ENCODE assay signal across 9 cellular contexts in the genomic region with DNA sequence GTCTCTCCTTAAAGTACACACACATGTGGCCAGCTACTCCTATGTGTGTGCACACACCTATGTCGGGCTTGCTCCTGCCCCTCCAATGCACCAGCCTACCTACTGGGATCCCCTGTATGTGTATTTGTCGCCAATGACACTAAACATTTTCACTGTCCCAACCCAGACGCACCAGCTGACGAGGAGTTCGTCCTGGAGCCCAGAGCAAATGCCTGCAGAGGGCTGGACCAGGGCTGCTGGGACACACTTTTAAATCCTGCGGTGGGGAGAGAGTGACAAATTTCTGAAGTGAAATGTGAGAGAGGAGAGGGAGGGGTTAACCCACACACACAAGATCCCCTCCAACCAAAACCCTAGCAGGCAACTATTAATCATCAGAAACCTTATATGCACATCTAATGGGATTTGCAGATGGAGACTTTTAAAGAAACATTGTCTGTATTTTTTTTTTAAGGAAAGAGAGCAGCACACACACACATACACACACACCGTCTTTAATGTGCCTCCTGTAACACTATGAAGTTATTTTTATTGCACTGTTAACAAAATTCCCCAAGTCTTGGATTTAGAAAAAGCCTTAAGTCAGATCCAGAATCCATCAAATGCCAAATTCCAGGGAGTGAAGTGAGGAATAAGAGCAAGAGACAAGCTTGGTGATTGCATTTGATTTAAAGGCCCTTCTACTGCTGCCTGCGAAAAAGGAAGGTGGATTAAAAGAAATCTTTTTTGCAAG. TPM values are rescaled to one million over a fixed set of nuclear protein-coding genes. Genes with fewer than 3 reads are reported as not detected.
DNase-seq lines count a peak whose midpoint lies in the region; ATAC-seq and TF ChIP-seq lines count a peak whose summit lies in the region.
"Had no signal": no experiment of that assay in that cellular context is flagged by ENCODE, and none has a peak within 500 bp of the region (broad histone marks: within the 10 kb centered on the region; RNA-seq: fewer than 3 reads in every experiment).

MEOX1 (minus strand) TSS at position 224 of the 733 bp plus-strand sequence. CDS start 388 bp downstream, outside the sequence.

- H3K27ac ChIP-seq in psoas muscle, result peak within 1 kb of the TSS; percentile 60

- peaks cover 7% of the 10 kb centered on the region for H3K36me3 Mint-ChIP-seq in effector memory CD8-positive, alpha-beta T cell (ENCODE audit: insufficient read depth)

- no peak for TF ChIP-seq CTCF in psoas muscle (IDR thresholded peaks at IDR 0.05)

- peak within 1 kb of the TSS; percentile 60 for H3K4me3 ChIP-seq in psoas muscle

- no peaks in the 10 kb centered on the region for H3K36me3 ChIP-seq in psoas muscle (ENCODE audit: insufficient read depth in 1 of 2, low read depth in 1 of 2)

- H3K27ac Mint-ChIP-seq in effector memory CD8-positive, alpha-beta T cell, result peak within 1 kb of the TSS; percentile 52 to 82
- H3K27ac Mint-ChIP-seq: dendritic cell treated with granulocyte-macrophage colony-stimulating factor and Interleukin-4, amounts not matched to agents 40 ng/mL and 50 ng/mL, for 4 days had no signal

- 7 to 12% (median 11%) methylated on average over 8 of the region's 8 CpGs for WGBS in psoas muscle, 3 donors

- H3K9me3 ChIP-seq in psoas muscle, result no peaks in the 10 kb centered on the region

- H3K4me1 ChIP-seq in psoas muscle, result peaks cover 23% of the 10 kb centered on the region

- DNase-seq in EH (ENCODE audit: low read depth) (peak; percentile 86), RKO (ENCODE audit: low spot score) (peak; percentile 74), psoas muscle (peak in 1 of 2 donors; percentile 25), GF-D8 (lab: John Stamatoyannopoulos, UW) (no peak), mucosa of gallbladder (ENCODE audit: low spot score) (no peak)
- DNase-seq in effector memory CD8-positive, alpha-beta T cell, result no peak

- H3K4me1 Mint-ChIP-seq in effector memory CD8-positive, alpha-beta T cell (ENCODE audit: low read depth in 2 of 2), result peaks cover 24 to 32% of the 10 kb centered on the region in 2 donors

- H3K27me3 Mint-ChIP-seq in effector memory CD8-positive, alpha-beta T cell, result peaks cover 0 to 7% of the 10 kb centered on the region in 2 donors

- intact Hi-C loops in psoas muscle (cut with DNase I), result no loop called here

- H3K4me3 Mint-ChIP-seq in effector memory CD8-positive, alpha-beta T cell, result peak within 1 kb of the TSS; percentile 62 to 65
- H3K4me3 Mint-ChIP-seq: dendritic cell treated with granulocyte-macrophage colony-stimulating factor and Interleukin-4, amounts not matched to agents 40 ng/mL and 50 ng/mL, for 4 days had no signal

- peak; percentile 35 for ATAC-seq in effector memory CD8-positive, alpha-beta T cell (replicated peaks)
- ATAC-seq in psoas muscle (peak; percentile 81 to 92 (median 90)), GM18867 (IDR thresholded peaks at IDR 0.05; ENCODE audit: unreplicated experiment) (no peak), GM18858 (IDR thresholded peaks at IDR 0.05; ENCODE audit: unreplicated experiment) (no peak)

- H3K27me3 ChIP-seq in psoas muscle (ENCODE audit: insufficient read depth in 3 of 3, low read length in 2 of 3), result no peaks in the 10 kb centered on the region

- no peaks in the 10 kb centered on the region for H3K9me3 Mint-ChIP-seq in effector memory CD8-positive, alpha-beta T cell
- H3K9me3 Mint-ChIP-seq: dendritic cell treated with granulocyte-macrophage colony-stimulating factor and Interleukin-4, amounts not matched to agents 40 ng/mL and 50 ng/mL, for 4 days had no signal

RNA-seq across cellular contexts. Expression of gene MEOX1, which starts in this region (rescaled TPM):
- total RNA-seq in psoas muscle (1 to 10 TPM; 3.9 to 8.7 (median 6.4) TPM), mucosa of gallbladder (5.0 TPM)
- 1 to 10 TPM; 4.5 to 6.7 (median 5.0) TPM for polyA plus RNA-seq in psoas muscle

Comparison
In these comparisons a context has a peak if more than half of its experiments do, and no peak if none do; other contexts are left out.
1. DNase-seq: peak in EH (single experiment) and RKO (single experiment); none in effector memory CD8-positive, alpha-beta T cell (0 of 3), GF-D8 (single experiment) and mucosa of gallbladder (single experiment).
2. ATAC-seq: peak in effector memory CD8-positive, alpha-beta T cell (single experiment) and psoas muscle (4 of 4); none in GM18867 (single experiment) and GM18858 (single experiment).